Comparison of ENCODE assay signal across 8 cellular contexts in genomic region chr3:158731938-158732855, GRCh38. TPM values are rescaled to one million over a fixed set of nuclear protein-coding genes. Genes with fewer than 3 reads are reported as not detected.
DNase-seq lines count a peak whose midpoint lies in the region; ATAC-seq, FAIRE-seq and TF ChIP-seq lines count a peak whose summit lies in the region.

Gene RARRES1 (minus strand): TSS chr3:158732457. CDS start chr3:158732415, 42 bp downstream.

- in situ Hi-C loops in ACHN (cut with HindIII; ENCODE audit: low pct_ligation_motif_present, low pct_unique_long_range_greater_than_20kb, low sequenced_read_pairs) (no loop called here), mammary epithelial cell (cut with MboI; ENCODE audit: low sequenced_read_pairs in 2 of 2) (no loop called here)

- POLR2A ChIA-PET in RWPE1 (lab: Yijun Ruan, JAX; ENCODE audit: low non-redundant PET) = no interaction called here

- no peak for TF ChIP-seq CTCF in RWPE1 (conservative IDR thresholded peaks at IDR 0.05; ENCODE audit: low read depth)
- TF ChIP-seq CTCF in mammary epithelial cell (conservative IDR thresholded peaks at IDR 0.05 in 1 of 2, IDR thresholded peaks at IDR 0.05 in 1 of 2; ENCODE audit: extremely low read depth in 1 of 2, insufficient read depth in 1 of 2, low read depth in 1 of 2, low read length in 2 of 2) = no peak
- TF ChIP-seq CTCF in smooth muscle cell (IDR thresholded peaks at IDR 0.05; ENCODE audit: borderline replicate concordance, insufficient read depth, poor library complexity, severe bottlenecking) = no peak

- dilution Hi-C loops in mammary epithelial cell (cut with HindIII; ENCODE audit: low sequenced_read_pairs) = no loop called here

- H3K79me2 ChIP-seq in mammary epithelial cell (ENCODE audit: insufficient read depth, low read length) (no peaks in the 10 kb centered on the region), smooth muscle cell (ENCODE audit: low read depth) (no peaks in the 10 kb centered on the region)

- intact Hi-C loops in mammary epithelial cell (cut with micrococcal nuclease) = no loop called here

- H2AFZ ChIP-seq in mammary epithelial cell (ENCODE audit: low read depth, low read length) (peak within 1 kb of the TSS; percentile 89), smooth muscle cell (ENCODE audit: low read depth) (peak within 1 kb of the TSS; percentile 88)

- no TSS peak for BruUV-seq in mammary epithelial cell (replicated peaks; lab: Mats Ljungman, UMichigan)

- FAIRE-seq in urothelium cell line (lab: Jason Lieb, UNC) = no peak

- H3K9me3 ChIP-seq in mammary epithelial cell (replicated peaks; ENCODE audit: insufficient read depth, low read length) (no peaks in the 10 kb centered on the region), smooth muscle cell (replicated peaks; ENCODE audit: low read depth) (no peaks in the 10 kb centered on the region)

- H4K20me1 ChIP-seq in mammary epithelial cell (ENCODE audit: insufficient read depth, low read length) (no peaks in the 10 kb centered on the region), smooth muscle cell (ENCODE audit: low read depth) (no peaks in the 10 kb centered on the region)

- DNase-seq in ACHN (peak; percentile 32), RWPE1 (ENCODE audit: low spot score) (peak; percentile 34), mammary epithelial cell (peak; percentile 70), islet precursor cell (peak; percentile 79), smooth muscle cell (lab: John Stamatoyannopoulos, UW; ENCODE audit: unreplicated experiment) (peak; percentile 22), urothelium cell line (ENCODE audit: low spot score) (no peak)

- no peaks in the 10 kb centered on the region for H3K27me3 ChIP-seq in mammary epithelial cell (ENCODE audit: insufficient read depth, low read length)
- H3K27me3 ChIP-seq in smooth muscle cell (ENCODE audit: low read depth) = no peaks in the 10 kb centered on the region

- peak; percentile 42 for ATAC-seq in GM18867 (IDR thresholded peaks at IDR 0.05; ENCODE audit: unreplicated experiment)
- ATAC-seq in HG03060 (IDR thresholded peaks at IDR 0.05; ENCODE audit: low read depth, unreplicated experiment) = peak; percentile 57

- H3F3A ChIP-seq in smooth muscle cell (ENCODE audit: low read depth) = no peaks in the 10 kb centered on the region

- H3K4me2 ChIP-seq in mammary epithelial cell (ENCODE audit: insufficient read depth, low read depth, low read length) (peak within 1 kb of the TSS; percentile 95), smooth muscle cell (peak within 1 kb of the TSS; percentile 98)

- H3K9ac ChIP-seq in mammary epithelial cell (ENCODE audit: insufficient read depth, low read length) (no peak within 1 kb of the TSS), smooth muscle cell (ENCODE audit: low read depth) (peak within 1 kb of the TSS; percentile 9)

- H3K4me1 ChIP-seq in mammary epithelial cell (ENCODE audit: insufficient read depth, low read length) (peaks cover 19% of the 10 kb centered on the region), smooth muscle cell (ENCODE audit: low read depth) (peaks cover 7% of the 10 kb centered on the region)

- no peaks in the 10 kb centered on the region for H3K36me3 ChIP-seq in mammary epithelial cell (ENCODE audit: insufficient read depth, low read length)
- H3K36me3 ChIP-seq in smooth muscle cell (ENCODE audit: low read depth) = no peaks in the 10 kb centered on the region

- 10% methylated on average over 12 of the region's 101 CpGs for WGBS in mammary epithelial cell (ENCODE audit: low coverage, missing lambda C conversion rate)
- 2% methylated on average over 91 of the region's 101 CpGs for WGBS in smooth muscle cell (ENCODE audit: low lambda C conversion rate)

- H3K4me3 ChIP-seq in mammary epithelial cell (replicated peaks in 1 of 3; ENCODE audit: insufficient read depth in 1 of 3, low read depth in 2 of 3, low read length in 3 of 3) (peak within 1 kb of the TSS; percentile 38 to 52 (median 49)), smooth muscle cell (peak within 1 kb of the TSS; percentile 77)

- CTCF ChIA-PET in RWPE1 (lab: Yijun Ruan, JAX) (no interaction called here), mammary epithelial cell (lab: Charles Lee; ENCODE audit: low non-redundant PET) (no interaction called here)

- H3K27ac ChIP-seq in RWPE1 (peak within 1 kb of the TSS; percentile 29; the same call in 1 of the 2 replicates), mammary epithelial cell (ENCODE audit: insufficient read depth, low read depth, low read length) (no peak within 1 kb of the TSS), smooth muscle cell (ENCODE audit: low read depth) (no peak within 1 kb of the TSS)

RNA-seq across cellular contexts. Expression of gene RARRES1, which starts in this region (rescaled TPM):
- total RNA-seq in mammary epithelial cell = 10 to 100 TPM in 1 of 2 donors, under 1 TPM in 1; 0.52 to 24.3 TPM
- polyA plus RNA-seq in mammary epithelial cell = 0.67 TPM
- polyA minus RNA-seq in mammary epithelial cell = not detected
- total RNA-seq in smooth muscle cell = 9.8 and 15.3 TPM in 2 replicates
- polyA plus RNA-seq in smooth muscle cell = 6.6 and 10.2 TPM in 2 replicates
